In genomic region chr17:78544876-78545755, GRCh38 we compare ENCODE assay signal across 16 cellular contexts. TPM values are rescaled to one million over a fixed set of nuclear protein-coding genes. Genes with fewer than 3 reads are reported as not detected.
DNase-seq lines count a peak whose midpoint lies in the region; ATAC-seq and TF ChIP-seq lines count a peak whose summit lies in the region.
"Had no signal": no experiment of that assay in that cellular context is flagged by ENCODE, and none has a peak within 500 bp of the region (broad histone marks: within the 10 kb centered on the region; RNA-seq: fewer than 3 reads in every experiment).

No MANE protein-coding gene starts in this region.

- TF ChIP-seq CTCF in fibroblast of villous mesenchyme (IDR thresholded peaks at IDR 0.05; ENCODE audit: insufficient read depth, low read depth, low read length) (no peak), osteoblast (IDR thresholded peaks at IDR 0.05; ENCODE audit: extremely low read depth, low read depth, low read length) (no peak), mucosa of descending colon (IDR thresholded peaks at IDR 0.05) (no peak), heart right ventricle (IDR thresholded peaks at IDR 0.05) (no peak)

- intact Hi-C loops in mucosa of descending colon (cut with DNase I, micrococcal nuclease) (no loop called here), heart right ventricle (cut with DNase I) (loop anchor here in 1 of 10 donors (5.0 kb wide), 1 partner anchor 698 kb away; no protein-coding TSS in a partner anchor)

- H3K4me1 ChIP-seq in SJCRH30, result peaks cover 13% of the 10 kb centered on the region
- H3K4me1 ChIP-seq in osteoblast (ENCODE audit: insufficient read depth, low read length), result no peaks in the 10 kb centered on the region
- H3K4me1 ChIP-seq in mucosa of descending colon (ENCODE audit: low read depth), result no peaks in the 10 kb centered on the region
- H3K4me1 ChIP-seq in heart right ventricle, result peaks cover 0 to 7% (median 0%) of the 10 kb centered on the region in 9 donors
- H3K4me1 ChIP-seq: BLaER1, Caco-2 had no signal

- H4K20me1 ChIP-seq in osteoblast (ENCODE audit: insufficient read depth, low read length), result no peaks in the 10 kb centered on the region
- H4K20me1 ChIP-seq: BLaER1 had no signal

- no peak overlapping the region for H3K4me2 ChIP-seq in osteoblast (ENCODE audit: insufficient read depth, low read length)
- H3K4me2 ChIP-seq: BLaER1 had no signal

- H3K36me3 ChIP-seq in SJCRH30 (peaks cover 40% of the 10 kb centered on the region), osteoblast (ENCODE audit: insufficient read depth, low read length) (no peaks in the 10 kb centered on the region), mucosa of descending colon (ENCODE audit: low read depth) (no peaks in the 10 kb centered on the region), heart right ventricle (no peaks in the 10 kb centered on the region)
- H3K36me3 ChIP-seq: BLaER1 had no signal

- 81 to 85% methylated on average over 17 of the region's 17 CpGs for WGBS in heart right ventricle, 2 donors

- H3K27me3 ChIP-seq in SJCRH30 (no peaks in the 10 kb centered on the region), osteoblast (ENCODE audit: insufficient read depth, low read length) (no peaks in the 10 kb centered on the region), heart right ventricle (no peaks in the 10 kb centered on the region)
- H3K27me3 ChIP-seq: BLaER1 had no signal

- ATAC-seq in mucosa of descending colon, result no peak
- no peak for ATAC-seq in heart right ventricle
- ATAC-seq: HCT116 had no signal

- H3K27ac ChIP-seq in SJCRH30 (peak overlapping the region; percentile 96), osteoblast (ENCODE audit: low read depth, low read length) (no peak overlapping the region), heart right ventricle (no peak overlapping the region)
- H3K27ac ChIP-seq: BLaER1 had no signal

- H3K79me2 ChIP-seq in osteoblast (ENCODE audit: insufficient read depth, low read length), result no peaks in the 10 kb centered on the region

- no peak overlapping the region for H2AFZ ChIP-seq in osteoblast (ENCODE audit: low read length)

- DNase-seq in LHCN-M2 (ENCODE audit: low read depth), result peak; percentile 97
- peak; percentile 95 to 99 for DNase-seq in SJCRH30
- peak; percentile 73 for DNase-seq in fibroblast of villous mesenchyme (ENCODE audit: low read depth)
- DNase-seq in osteoblast (ENCODE audit: insufficient read length, low spot score, missing footprints), result peak; percentile 31
- no peak for DNase-seq in NCI-H1092 (lab: John Stamatoyannopoulos, UW)
- DNase-seq in mucosa of descending colon, result no peak
- no peak for DNase-seq in heart right ventricle
- no peak for DNase-seq in NCI-H187 (lab: John Stamatoyannopoulos, UW)
- DNase-seq: AML-193; Caco-2; CD8-positive, alpha-beta memory T cell; DND-41; GDM1 had no signal

- H3K9me3 ChIP-seq in SJCRH30 (replicated peaks) (peaks cover 15% of the 10 kb centered on the region), osteoblast (ENCODE audit: low read depth, low read length) (no peaks in the 10 kb centered on the region), mucosa of descending colon (no peaks in the 10 kb centered on the region), heart right ventricle (peaks cover 0 to 25% (median 0%) of the 10 kb centered on the region in 11 donors)

- peak overlapping the region; percentile 68 for H3K4me3 ChIP-seq in SJCRH30
- H3K4me3 ChIP-seq in fibroblast of villous mesenchyme (ENCODE audit: low read depth, low read length), result no peak overlapping the region
- no peak overlapping the region for H3K4me3 ChIP-seq in osteoblast (ENCODE audit: insufficient read depth, low read length)
- no peak overlapping the region for H3K4me3 ChIP-seq in mucosa of descending colon
- no peak overlapping the region for H3K4me3 ChIP-seq in heart right ventricle
- H3K4me3 ChIP-seq: BLaER1 had no signal

RNA-seq across cellular contexts. Expression of gene DNAH17, which starts 32.1 kb away (rescaled TPM):
- not detected in 2 replicates for total RNA-seq in LHCN-M2 (2014; rRNA removed)
- polyA plus RNA-seq in LHCN-M2 (2012), result 0.28 TPM
- total RNA-seq in SJCRH30 (2014; rRNA removed; shearing (Covaris generic)), result 3.1 and 3.7 TPM in 2 replicates
- total RNA-seq in fibroblast of villous mesenchyme, result not detected in 2 replicates
- total RNA-seq in osteoblast, result under 0.01 TPM in 2 replicates
- total RNA-seq in mucosa of descending colon, result under 1 TPM in 2 of 3 donors, not detected in 1; 0.06 to 0.17 TPM
- total RNA-seq in heart right ventricle, result under 1 TPM in 6 of 10 donors, not detected in 4; 0.05 to 0.30 (median 0.09) TPM
- under 1 TPM; 0.07 to 0.14 TPM for polyA plus RNA-seq in heart right ventricle
- total RNA-seq: HT-29 had no signal
- polyA plus RNA-seq: CD8-positive, alpha-beta memory T cell had no signal

Comparison
In these comparisons a context has a peak if more than half of its experiments do, and no peak if none do; other contexts are left out.
1. DNase-seq: peak in LHCN-M2 (single experiment), SJCRH30 (2 of 2), fibroblast of villous mesenchyme (single experiment) and osteoblast (single experiment); none in NCI-H1092 (single experiment), mucosa of descending colon (0 of 3), heart right ventricle (0 of 2) and NCI-H187 (0 of 2).